ENCODE assay signal across 17 cellular contexts in the genomic region with DNA sequence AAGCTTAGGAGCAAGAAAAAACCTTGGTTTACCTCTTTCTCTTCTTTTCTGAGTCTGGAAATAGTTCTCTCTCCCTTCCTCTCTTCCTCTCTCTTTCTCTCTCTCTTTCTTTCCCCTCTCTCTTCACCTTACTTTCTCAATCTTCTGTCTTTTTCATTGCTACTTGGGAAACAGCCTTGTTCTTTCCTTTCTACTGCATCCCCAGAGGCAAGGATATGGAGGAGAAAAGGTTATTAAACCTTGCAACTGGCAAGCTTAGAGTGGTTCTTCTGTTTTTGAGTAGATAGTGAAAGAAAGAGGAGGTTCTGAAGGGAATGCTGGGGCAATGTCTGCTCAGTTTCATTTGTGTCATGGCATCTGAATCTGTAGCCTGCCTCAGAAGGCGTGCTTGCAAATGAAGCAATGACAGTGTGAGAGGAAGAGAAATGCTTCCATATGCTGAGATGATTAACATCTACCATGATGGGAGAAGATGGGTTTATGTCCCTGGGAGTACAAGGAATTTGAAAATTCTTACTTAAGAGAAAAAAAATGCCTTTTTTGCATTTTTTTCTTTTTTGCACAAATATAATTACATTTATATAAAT.
"Had no signal": no experiment of that assay in that cellular context is flagged by ENCODE, and none has a peak within 500 bp of the region (broad histone marks: within the 10 kb centered on the region; RNA-seq: fewer than 3 reads in every experiment).

No MANE protein-coding gene starts in this region.

- H3K4me1 ChIP-seq: ascending aorta, left ventricle myocardium inferior, tibial nerve, vagina had no signal

- H3K9me3 Mint-ChIP-seq: endodermal cell; naive thymus-derived CD8-positive, alpha-beta T cell had no signal

- H3K27ac Mint-ChIP-seq: endodermal cell, progenitor cell of endocrine pancreas had no signal

- H3K4me1 Mint-ChIP-seq: naive thymus-derived CD8-positive, alpha-beta T cell had no signal

- H3K4me3 Mint-ChIP-seq: endodermal cell; naive thymus-derived CD8-positive, alpha-beta T cell had no signal

- H3K27ac ChIP-seq: ascending aorta, dorsolateral prefrontal cortex, left ventricle myocardium inferior, skin epidermis, tibial nerve, vagina had no signal

- H3K27me3 ChIP-seq: ascending aorta, dorsolateral prefrontal cortex, tibial nerve, vagina had no signal

- H3K36me3 Mint-ChIP-seq: naive thymus-derived CD8-positive, alpha-beta T cell had no signal

- DNase-seq: activated naive CD4-positive, alpha-beta T cell; activated T-cell treated with anti-CD3 and anti-CD28 coated beads for 4 hours; dorsolateral prefrontal cortex; endodermal cell; hypothalamus; kidney; left ventricle myocardium inferior; naive thymus-derived CD8-positive, alpha-beta T cell; occipital lobe; right cardiac atrium; stimulated activated CD4-positive, alpha-beta T cell treated with anti-CD3 and anti-CD28 coated beads, Interleukin-4, amount 100 ng/mL, for 24 hours; stimulated activated naive CD4-positive, alpha-beta T cell had no signal

- H3K36me3 ChIP-seq: ascending aorta, left ventricle myocardium inferior, tibial nerve, vagina had no signal

- H3K4me3 ChIP-seq: ascending aorta, dorsolateral prefrontal cortex, left ventricle myocardium inferior, skin epidermis, tibial nerve, vagina had no signal

- H3K9me3 ChIP-seq: ascending aorta, left ventricle myocardium inferior, tibial nerve, vagina had no signal

- H3K27me3 Mint-ChIP-seq: progenitor cell of endocrine pancreas had no signal
